In genomic region chr1:3433076-3433475, GRCh38 we compare ENCODE assay signal across 1 cellular context.
TF ChIP-seq lines count a peak whose summit lies in the region.

No MANE protein-coding gene starts in this region.

TF ChIP-seq in H1, 55 proteins besides CTCF, POLR2A, EP300 and RAD21:
- no peak for TF ChIP-seq TBP (IDR thresholded peaks at IDR 0.05; ENCODE audit: low read depth, low read length)
- TF ChIP-seq, protein P1, sequence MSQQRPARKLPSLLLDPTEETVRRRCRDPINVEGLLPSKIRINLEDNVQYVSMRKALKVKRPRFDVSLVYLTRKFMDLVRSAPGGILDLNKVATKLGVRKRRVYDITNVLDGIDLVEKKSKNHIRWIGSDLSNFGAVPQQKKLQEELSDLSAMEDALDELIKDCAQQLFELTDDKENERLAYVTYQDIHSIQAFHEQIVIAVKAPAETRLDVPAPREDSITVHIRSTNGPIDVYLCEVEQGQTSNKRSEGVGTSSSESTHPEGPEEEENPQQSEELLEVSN (IDR thresholded peaks at IDR 0.05): no peak
- no peak for TF ChIP-seq CHD1 (IDR thresholded peaks at IDR 0.05; ENCODE audit: low read depth, low read length)
- TF ChIP-seq NRF1 (IDR thresholded peaks at IDR 0.05; ENCODE audit: low read depth, low read length): no peak
- TF ChIP-seq HDAC6 (IDR thresholded peaks at IDR 0.05; ENCODE audit: low read depth, low read length): no peak
- no peak for TF ChIP-seq KDM1A (IDR thresholded peaks at IDR 0.05; ENCODE audit: borderline replicate concordance, low read length)
- TF ChIP-seq SUZ12 (IDR thresholded peaks at IDR 0.05; ENCODE audit: low read length): no peak
- no peak for TF ChIP-seq GABPA (IDR thresholded peaks at IDR 0.05; ENCODE audit: borderline replicate concordance, insufficient read depth, low read length)
- TF ChIP-seq, protein P2, sequence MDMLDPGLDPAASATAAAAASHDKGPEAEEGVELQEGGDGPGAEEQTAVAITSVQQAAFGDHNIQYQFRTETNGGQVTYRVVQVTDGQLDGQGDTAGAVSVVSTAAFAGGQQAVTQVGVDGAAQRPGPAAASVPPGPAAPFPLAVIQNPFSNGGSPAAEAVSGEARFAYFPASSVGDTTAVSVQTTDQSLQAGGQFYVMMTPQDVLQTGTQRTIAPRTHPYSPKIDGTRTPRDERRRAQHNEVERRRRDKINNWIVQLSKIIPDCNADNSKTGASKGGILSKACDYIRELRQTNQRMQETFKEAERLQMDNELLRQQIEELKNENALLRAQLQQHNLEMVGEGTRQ (IDR thresholded peaks at IDR 0.05; ENCODE audit: low read length): no peak
- no peak for TF ChIP-seq NANOG (IDR thresholded peaks at IDR 0.05; ENCODE audit: insufficient read depth, low read depth, low read length, poor library complexity, severe bottlenecking)
- TF ChIP-seq ASH2L (IDR thresholded peaks at IDR 0.05; ENCODE audit: low read length): no peak
- no peak for TF ChIP-seq CHD7 (IDR thresholded peaks at IDR 0.05; ENCODE audit: insufficient replicate concordance, low read length)
